In the genomic region with DNA sequence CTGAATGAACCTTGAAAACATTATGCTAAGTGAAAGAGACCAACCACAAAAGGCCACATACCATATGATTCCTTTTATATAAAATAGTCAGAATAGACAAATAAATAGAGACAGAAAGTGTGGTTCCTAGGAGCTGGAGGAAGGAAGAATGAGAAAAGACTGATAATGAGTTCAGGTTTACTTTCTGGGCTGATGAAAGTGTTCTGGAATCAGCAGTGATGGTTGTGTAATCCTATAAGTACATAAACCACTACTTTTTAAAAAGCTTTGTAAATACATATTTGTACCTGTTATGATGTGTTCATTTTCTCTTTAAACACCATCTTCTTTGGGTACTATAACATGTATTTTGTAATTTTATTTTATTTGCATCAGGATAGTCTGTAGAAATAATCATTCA, we compare ENCODE assay signal across 1 cellular context.
TF ChIP-seq lines count a peak whose summit lies in the region.

No MANE protein-coding gene starts in this region.

TF ChIP-seq in HepG2, 621 proteins besides CTCF, POLR2A, EP300 and RAD21:
- TF ChIP-seq, protein P1, sequence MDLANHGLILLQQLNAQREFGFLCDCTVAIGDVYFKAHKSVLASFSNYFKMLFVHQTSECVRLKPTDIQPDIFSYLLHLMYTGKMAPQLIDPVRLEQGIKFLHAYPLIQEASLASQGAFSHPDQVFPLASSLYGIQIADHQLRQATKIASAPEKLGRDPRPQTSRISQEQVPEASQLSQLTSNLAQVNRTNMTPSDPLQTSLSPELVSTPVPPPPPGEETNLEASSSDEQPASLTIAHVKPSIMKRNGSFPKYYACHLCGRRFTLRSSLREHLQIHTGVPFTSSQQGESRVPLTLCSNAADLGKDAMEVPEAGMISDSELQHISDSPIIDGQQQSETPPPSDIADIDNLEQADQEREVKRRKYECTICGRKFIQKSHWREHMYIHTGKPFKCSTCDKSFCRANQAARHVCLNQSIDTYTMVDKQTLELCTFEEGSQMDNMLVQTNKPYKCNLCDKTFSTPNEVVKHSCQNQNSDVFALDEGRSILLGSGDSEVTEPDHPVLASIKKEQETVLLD (CRISPR knock-in tag; IDR thresholded peaks at IDR 0.05; ENCODE audit: low read depth) = no peak
- TF ChIP-seq ZBTB20 (CRISPR knock-in tag; IDR thresholded peaks at IDR 0.05; ENCODE audit: borderline replicate concordance, low read depth) = no peak
- no peak for TF ChIP-seq NFKBIZ (CRISPR knock-in tag; IDR thresholded peaks at IDR 0.05)
- no peak for TF ChIP-seq TP53 (CRISPR knock-in tag; conservative IDR thresholded peaks at IDR 0.05)
- TF ChIP-seq NCOA5 (CRISPR knock-in tag; IDR thresholded peaks at IDR 0.05) = no peak
